In the genomic region with DNA sequence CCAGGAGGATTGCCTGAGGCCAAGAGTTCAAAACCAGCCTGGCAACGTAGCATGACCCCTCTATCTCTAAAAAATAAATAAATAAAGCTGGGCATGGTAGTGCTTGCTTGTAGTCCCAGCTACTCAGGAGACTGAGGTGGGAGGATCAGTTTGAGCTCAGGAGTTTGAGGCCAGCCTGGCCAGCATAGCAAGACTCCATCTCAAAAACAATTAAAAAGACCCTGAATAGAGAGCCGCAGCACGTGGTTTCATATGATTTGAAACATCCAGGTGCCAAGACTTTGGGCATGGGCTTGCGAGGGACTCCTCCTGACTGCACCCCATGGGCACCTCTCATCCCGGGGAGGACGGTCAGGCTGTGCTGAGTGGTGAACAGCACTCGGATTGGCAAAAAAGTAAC, we compare ENCODE assay signal across 20 cellular contexts.
"Had no signal": no experiment of that assay in that cellular context is flagged by ENCODE, and none has a peak within 500 bp of the region (broad histone marks: within the 10 kb centered on the region; RNA-seq: fewer than 3 reads in every experiment).

No MANE protein-coding gene starts in this region.

- ATAC-seq: effector memory CD8-positive, alpha-beta T cell; gastroesophageal sphincter; left colon; naive thymus-derived CD4-positive, alpha-beta T cell; psoas muscle; sciatic nerve; stimulated activated memory B cell treated with anti-CD40 and anti-IgM and Interleukin-4, amounts not matched to agents 10 μg/mL and 1 μg/mL and 100 μg/mL, for 72 hours had no signal

- H3K36me3 ChIP-seq: esophagus squamous epithelium, gastroesophageal sphincter, spleen, tibial artery, upper lobe of left lung, uterus had no signal

- H3K4me3 ChIP-seq: esophagus squamous epithelium, gastroesophageal sphincter, psoas muscle, spleen, tibial artery, upper lobe of left lung, uterus had no signal

- H3K27ac ChIP-seq: epithelial cell of prostate, esophagus squamous epithelium, gastroesophageal sphincter, psoas muscle, spleen, tibial artery, upper lobe of left lung, uterus had no signal

- DNase-seq: effector memory CD8-positive, alpha-beta T cell; esophagus squamous epithelium; foreskin fibroblast; glutamatergic neuron; left colon; naive thymus-derived CD4-positive, alpha-beta T cell; nephron progenitor cell; psoas muscle; retina; spleen; stimulated activated CD4-positive, alpha-beta T cell treated with anti-CD3 and anti-CD28 coated beads, Interleukin-15, amount 100 ng/mL, for 24 hours; stimulated activated CD4-positive, alpha-beta T cell treated with anti-CD3 and anti-CD28 coated beads, Interleukin-1b, Interleukin-23, amount 100 ng/mL, for 48 hours; stimulated activated CD4-positive, alpha-beta T cell treated with anti-CD3 and anti-CD28 coated beads, Interleukin-4, amount 100 ng/mL, for 24 hours; tibial artery; upper lobe of left lung; uterus had no signal

- H3K27me3 ChIP-seq: upper lobe of left lung had no signal

- H3K9me3 ChIP-seq: esophagus squamous epithelium, gastroesophageal sphincter, psoas muscle, spleen, tibial artery, upper lobe of left lung, uterus had no signal

- H3K4me1 ChIP-seq: esophagus squamous epithelium, gastroesophageal sphincter, psoas muscle, spleen, tibial artery, uterus had no signal
